Comparison of ENCODE assay signal across 8 cellular contexts in genomic region chr2:63843093-63843492, GRCh38. TPM values are rescaled to one million over a fixed set of nuclear protein-coding genes. Genes with fewer than 3 reads are reported as not detected.
DNase-seq lines count a peak whose midpoint lies in the region; ATAC-seq and TF ChIP-seq lines count a peak whose summit lies in the region.

No MANE protein-coding gene starts in this region.

- peak overlapping the region; percentile 99 for H3K4me3 Mint-ChIP-seq in CD8-positive, alpha-beta T cell
- peak overlapping the region; percentile 97 for H3K4me3 Mint-ChIP-seq in endothelial cell (ENCODE audit: unreplicated experiment)

- no peaks in the 10 kb centered on the region for H3K9me2 ChIP-seq in OCI-LY7 (ENCODE audit: insufficient read depth, low read length)

- H3K9me3 ChIP-seq in CD8-positive, alpha-beta T cell (ENCODE audit: low read length): no peaks in the 10 kb centered on the region
- H3K9me3 ChIP-seq in OCI-LY7 (ENCODE audit: low read length) (no peaks in the 10 kb centered on the region), neuron (ENCODE audit: low read length) (no peaks in the 10 kb centered on the region)

- intact Hi-C loops in CD8-positive, alpha-beta T cell (cut with DNase I, micrococcal nuclease): loop anchor here (5.0 to 10.0 kb wide), 11 partner anchors 174 to 1648 kb away; partner anchors contain the start of genes AFTPH (in 2 of the 2), B3GNT2 (in 1 of the 2), CEP68 (in 1 of the 2) and EHBP1 (in 1 of the 2)
- intact Hi-C loops in OCI-LY7 (cut with micrococcal nuclease; ENCODE audit: unreplicated experiment): loop anchor here (5.0 kb wide), 1 partner anchor 256 kb away; the partner anchor contains the start of genes MDH1 and WDPCP

- DNase-seq in CD8-positive, alpha-beta T cell: no peak
- DNase-seq in OCI-LY7 (ENCODE audit: low spot score): no peak
- DNase-seq in endothelial cell (ENCODE audit: low spot score): no peak
- DNase-seq in DMS114 treated with DMSO at 0.1 percent for 48 hours (lab: John Stamatoyannopoulos, UW; ENCODE audit: unreplicated experiment): no peak
- DNase-seq in stimulated activated CD4-positive, alpha-beta T cell treated with anti-CD3 and anti-CD28 coated beads, Interleukin-1b, Interleukin-23, amount 100 ng/mL, for 48 hours: no peak

- peaks cover 28% of the 10 kb centered on the region for H4K20me1 ChIP-seq in OCI-LY7 (ENCODE audit: insufficient read depth, low read length)

- H3K27me3 Mint-ChIP-seq in CD8-positive, alpha-beta T cell (ENCODE audit: low read depth): no peaks in the 10 kb centered on the region
- H3K27me3 Mint-ChIP-seq in endothelial cell (ENCODE audit: unreplicated experiment): peaks cover 8% of the 10 kb centered on the region

- no peak for ATAC-seq in CD8-positive, alpha-beta T cell
- ATAC-seq in HG03342 (IDR thresholded peaks at IDR 0.05; ENCODE audit: unreplicated experiment) (no peak), HG02610 (IDR thresholded peaks at IDR 0.05; ENCODE audit: unreplicated experiment) (no peak)

- no peak overlapping the region for H3K27ac ChIP-seq in CD8-positive, alpha-beta T cell (ENCODE audit: low read depth, low read length)
- H3K27ac ChIP-seq in OCI-LY7 (ENCODE audit: low read depth, low read length, poor library complexity, severe bottlenecking): no peak overlapping the region

- H3K36me3 Mint-ChIP-seq in CD8-positive, alpha-beta T cell: peaks cover 24% of the 10 kb centered on the region
- H3K36me3 Mint-ChIP-seq in endothelial cell (ENCODE audit: low read depth, unreplicated experiment): no peaks in the 10 kb centered on the region

- peaks cover 41% of the 10 kb centered on the region for H3K4me1 ChIP-seq in CD8-positive, alpha-beta T cell (ENCODE audit: insufficient read depth, low read length)
- H3K4me1 ChIP-seq in OCI-LY7 (ENCODE audit: insufficient read depth, low read length, poor library complexity, severe bottlenecking) (peaks cover 46% of the 10 kb centered on the region), neuron (ENCODE audit: insufficient read depth, low read length) (peaks cover 26% of the 10 kb centered on the region)

- H3K79me2 ChIP-seq in OCI-LY7 (ENCODE audit: insufficient read depth, low read depth, low read length): peaks cover 63% of the 10 kb centered on the region

- BruUV-seq in OCI-LY7 (replicated peaks; lab: Mats Ljungman, UMichigan): no TSS peak

- POLR2A ChIA-PET in CD8-positive, alpha-beta T cell (lab: Charles Lee): interaction anchor here (2.2 to 3.0 kb wide), 3 partner anchors 12 to 20 kb away, joined by 7 to 47 read pairs (median 17); no protein-coding TSS in a partner anchor
- POLR2A ChIA-PET in OCI-LY7 (lab: Charles Lee): interaction anchor here (0.8 to 3.5 kb wide), 8 partner anchors 10 to 644 kb away, joined by 3 to 21 read pairs (median 4); no protein-coding TSS in a partner anchor

- H3K9me3 Mint-ChIP-seq in CD8-positive, alpha-beta T cell: no peaks in the 10 kb centered on the region
- H3K9me3 Mint-ChIP-seq in endothelial cell (ENCODE audit: unreplicated experiment): no peaks in the 10 kb centered on the region

- no peaks in the 10 kb centered on the region for H3K36me3 ChIP-seq in CD8-positive, alpha-beta T cell (ENCODE audit: insufficient read depth, low read length)
- peaks cover 41% of the 10 kb centered on the region for H3K36me3 ChIP-seq in OCI-LY7 (ENCODE audit: insufficient read depth, low read length)
- H3K36me3 ChIP-seq in neuron (ENCODE audit: insufficient read depth, low read length): peaks cover 2% of the 10 kb centered on the region

- no peak overlapping the region for H2AFZ ChIP-seq in OCI-LY7 (ENCODE audit: low read length)
- H2AFZ ChIP-seq in neuron (ENCODE audit: low read depth, low read length): peak overlapping the region; percentile 21

- H3K27ac Mint-ChIP-seq in CD8-positive, alpha-beta T cell: peak overlapping the region; percentile 98
- H3K27ac Mint-ChIP-seq in endothelial cell (ENCODE audit: unreplicated experiment): peak overlapping the region; percentile 96

- peaks cover 67% of the 10 kb centered on the region for H3K4me1 Mint-ChIP-seq in CD8-positive, alpha-beta T cell (ENCODE audit: low read depth)
- H3K4me1 Mint-ChIP-seq in endothelial cell (ENCODE audit: unreplicated experiment): peaks cover 23% of the 10 kb centered on the region

- peak overlapping the region; percentile 94 for H3K4me3 ChIP-seq in CD8-positive, alpha-beta T cell (ENCODE audit: low read depth, low read length)
- H3K4me3 ChIP-seq in OCI-LY7 (ENCODE audit: low read depth, low read length, poor library complexity, severe bottlenecking) (peak overlapping the region; percentile 79), neuron (ENCODE audit: low read length) (peak overlapping the region; percentile 62)

- no peaks in the 10 kb centered on the region for H3K27me3 ChIP-seq in CD8-positive, alpha-beta T cell (ENCODE audit: insufficient read depth, low read length)
- H3K27me3 ChIP-seq in neuron (ENCODE audit: insufficient read depth, low read length): no peaks in the 10 kb centered on the region

- H3K4me2 ChIP-seq in OCI-LY7 (ENCODE audit: low read length): peak overlapping the region; percentile 92

- TF ChIP-seq CTCF in CD8-positive, alpha-beta T cell (IDR thresholded peaks at IDR 0.05): no peak
- TF ChIP-seq CTCF in OCI-LY7 (conservative IDR thresholded peaks at IDR 0.05; ENCODE audit: low read length) (no peak), endothelial cell (IDR thresholded peaks at IDR 0.05; ENCODE audit: unreplicated experiment) (no peak)

- CTCF ChIA-PET in CD8-positive, alpha-beta T cell (lab: Charles Lee): interaction anchor here (1.7 to 4.6 kb wide), 3 partner anchors 10 to 18 kb away, joined by 7 to 29 read pairs (median 12); no protein-coding TSS in a partner anchor
- CTCF ChIA-PET in OCI-LY7 (lab: Charles Lee; ENCODE audit: unreplicated experiment): no interaction called here

RNA-seq across cellular contexts. Expression of gene UGP2, which starts 1.4 kb away (rescaled TPM):
- 10 to 100 TPM; 43.9 to 48.2 TPM for total RNA-seq in CD8-positive, alpha-beta T cell
- 53.7 and 56.9 TPM in 2 replicates for total RNA-seq in OCI-LY7 (2014; rRNA removed; shearing (Covaris generic))
- total RNA-seq in OCI-LY7 (2022) (71.4 and 91.4 TPM in 2 replicates), endothelial cell (ENCODE audit: unreplicated experiment) (88.3 TPM)
